ENCODE assay signal across 26 cellular contexts in the genomic region with DNA sequence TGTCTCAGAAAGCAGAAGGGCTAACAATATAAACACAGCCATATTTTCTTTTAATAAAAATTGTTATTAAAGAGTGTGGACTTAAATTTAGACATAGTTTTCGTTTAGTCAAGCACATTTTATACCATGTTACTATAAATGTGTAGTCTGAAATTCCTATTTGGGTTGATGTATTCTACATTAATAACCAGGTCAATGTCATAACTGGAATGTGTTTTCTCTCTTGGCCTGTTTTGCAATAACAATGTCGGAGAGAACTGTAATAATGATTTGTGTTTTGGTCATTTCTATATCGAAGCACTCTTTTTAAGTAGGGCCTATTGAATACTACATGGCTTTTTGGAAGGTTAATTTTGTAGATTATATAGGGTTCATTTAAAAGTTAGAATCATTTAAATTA. TPM values are rescaled to one million over a fixed set of nuclear protein-coding genes. Genes with fewer than 3 reads are reported as not detected.
A peak's percentile ranks its signal among the peaks of the same experiment; 100 is the strongest.
DNase-seq lines count a peak whose midpoint lies in the region; ATAC-seq, FAIRE-seq and TF ChIP-seq lines count a peak whose summit lies in the region.
"Had no signal": no experiment of that assay in that cellular context is flagged by ENCODE, and none has a peak within 500 bp of the region (broad histone marks: within the 10 kb centered on the region; RNA-seq: fewer than 3 reads in every experiment).

No MANE protein-coding gene starts in this region.

- H4K20me1 ChIP-seq in fibroblast of lung (ENCODE audit: control insufficient read depth, extremely low read depth, insufficient read depth, low read length), result no peaks in the 10 kb centered on the region

- H3K27me3 ChIP-seq in adrenal gland, result no peaks in the 10 kb centered on the region
- no peaks in the 10 kb centered on the region for H3K27me3 ChIP-seq in fibroblast of lung (ENCODE audit: control insufficient read depth, insufficient read depth, low read length)
- no peaks in the 10 kb centered on the region for H3K27me3 ChIP-seq in psoas muscle (ENCODE audit: insufficient read depth in 3 of 3, low read length in 2 of 3)
- H3K27me3 ChIP-seq: BLaER1 treated with 17β-estradiol and CSF1 and Interleukin-3, amounts not matched to agents 10 nM and 100 nM; breast epithelium; neural progenitor cell; spleen had no signal

- peaks cover 77% of the 10 kb centered on the region for H3K79me2 ChIP-seq in fibroblast of lung (ENCODE audit: control insufficient read depth, insufficient read depth, low read length)

- H3K4me1 ChIP-seq in adrenal gland (replicated peaks in 1 of 2) (peaks cover 46 to 71% of the 10 kb centered on the region in 2 donors), fibroblast of lung (ENCODE audit: control insufficient read depth, extremely low read depth, insufficient read depth, low read length) (peaks cover 2% of the 10 kb centered on the region), psoas muscle (peaks cover 33% of the 10 kb centered on the region)
- H3K4me1 ChIP-seq: breast epithelium had no signal

- peak overlapping the region; percentile 54 for H3K4me2 ChIP-seq in fibroblast of lung (ENCODE audit: extremely low read depth, insufficient read depth, low read length)
- H3K4me2 ChIP-seq: neural progenitor cell had no signal

- H3K9ac ChIP-seq in fibroblast of lung (ENCODE audit: insufficient read depth, low read length), result no peak overlapping the region
- H3K9ac ChIP-seq: BLaER1 treated with 17β-estradiol and CSF1 and Interleukin-3, amounts not matched to agents 10 nM and 100 nM; neural progenitor cell had no signal

- WGBS in adrenal gland, 4 donors, result 20 to 35% (median 25%) methylated on average over 3 of the region's 3 CpGs
- 20 to 31% (median 20%) methylated on average over 3 of the region's 3 CpGs for WGBS in psoas muscle, 3 donors

- H3K36me3 ChIP-seq in adrenal gland (replicated peaks in 1 of 2) (no peaks in the 10 kb centered on the region), fibroblast of lung (ENCODE audit: control insufficient read depth, insufficient read depth, low read length) (no peaks in the 10 kb centered on the region), psoas muscle (ENCODE audit: insufficient read depth in 1 of 2, low read depth in 1 of 2) (no peaks in the 10 kb centered on the region)
- H3K36me3 ChIP-seq: breast epithelium, neural progenitor cell, spleen had no signal

- no peak for TF ChIP-seq POLR2A in adrenal gland (IDR thresholded peaks at IDR 0.05)

- DNase-seq in GM03348 (ENCODE audit: low spot score) (peak; percentile 16), adrenal gland (no peak), fibroblast of lung (ENCODE audit: low read depth in 2 of 2) (no peak), psoas muscle (no peak), Kasumi-1 (lab: John Stamatoyannopoulos, UW) (no peak), NCI-H2171 (lab: John Stamatoyannopoulos, UW) (no peak), GDM1 (lab: John Stamatoyannopoulos, UW) (no peak), frontal cortex (ENCODE audit: low spot score in 2 of 2) (no peak)
- DNase-seq: activated CD4-positive, alpha-beta T cell treated with anti-CD3 and anti-CD28 coated beads for 36 hours; activated gamma-delta T cell treated with Interleukin-2 at 50 U/mL for 16 hours; activated T-cell treated with anti-CD3 and anti-CD28 coated beads, Interleukin-2, amount 50 U/mL, for 24 hours; foreskin fibroblast; H9; hypothalamus; mucosa of descending colon; NCI-H1105; NCI-H2029; NCI-H226; spleen; stimulated activated CD4-positive, alpha-beta T cell treated with anti-CD3 and anti-CD28 coated beads, Interleukin-2, amount 100 ng/mL, for 48 hours; stimulated activated naive B cell treated with anti-CD40 and anti-IgM and Interleukin-4, amounts not matched to agents 10 μg/mL and 1 μg/mL and 100 μg/mL, for 72 hours had no signal

- no peak for FAIRE-seq in frontal cortex (lab: Jason Lieb, UNC)
- FAIRE-seq: GM12891 had no signal

- H3K4me3 ChIP-seq in adrenal gland (peak overlapping the region in 1 of 4 donors; percentile 16), fibroblast of lung (replicated peaks in 1 of 4; ENCODE audit: control extremely low read depth in 1 of 4, insufficient read depth in 1 of 4, low read depth in 3 of 4, low read length in 4 of 4) (peak overlapping the region in 2 of 4 experiments; percentile 23 to 38), psoas muscle (peak overlapping the region; percentile 29)
- H3K4me3 ChIP-seq: BLaER1 treated with 17β-estradiol and CSF1 and Interleukin-3, amounts not matched to agents 10 nM and 100 nM; breast epithelium; mucosa of descending colon; neural progenitor cell; spleen had no signal

- intact Hi-C loops in adrenal gland (cut with DNase I), result loop anchor here in 1 of 2 donors (10.0 kb wide), 1 partner anchor 55 kb away; a partner anchor contains a TSS
- intact Hi-C loops in psoas muscle (cut with DNase I), result no loop called here

- H3K27ac ChIP-seq in adrenal gland, result peak overlapping the region in 3 of 5 donors; percentile 35 to 60 (median 40)
- no peak overlapping the region for H3K27ac ChIP-seq in fibroblast of lung (ENCODE audit: insufficient read depth, low read length)
- peak overlapping the region; percentile 53 for H3K27ac ChIP-seq in psoas muscle
- H3K27ac ChIP-seq: breast epithelium, HL-60, neural progenitor cell, spleen had no signal

- no peak overlapping the region for H2AFZ ChIP-seq in fibroblast of lung (ENCODE audit: low read length)
- H2AFZ ChIP-seq: neural progenitor cell had no signal

- no peaks in the 10 kb centered on the region for H3K9me3 ChIP-seq in adrenal gland (replicated peaks in 1 of 3)
- no peaks in the 10 kb centered on the region for H3K9me3 ChIP-seq in fibroblast of lung (ENCODE audit: control insufficient read depth, insufficient read depth, low read depth, low read length)
- H3K9me3 ChIP-seq in psoas muscle, result no peaks in the 10 kb centered on the region
- H3K9me3 ChIP-seq: breast epithelium, mucosa of descending colon, spleen had no signal

- TF ChIP-seq CTCF in adrenal gland (IDR thresholded peaks at IDR 0.05), result no peak
- no peak for TF ChIP-seq CTCF in fibroblast of lung (conservative IDR thresholded peaks at IDR 0.05 in 1 of 2, IDR thresholded peaks at IDR 0.05 in 1 of 2; ENCODE audit: low read depth in 1 of 2, low read length in 2 of 2)
- no peak for TF ChIP-seq CTCF in psoas muscle (IDR thresholded peaks at IDR 0.05)

- no peak for ATAC-seq in psoas muscle
- ATAC-seq: activated CD4-positive, alpha-beta T cell treated with anti-CD3 and anti-CD28 coated beads for 36 hours; mucosa of descending colon; stimulated activated naive B cell treated with anti-CD40 and anti-IgM and Interleukin-4, amounts not matched to agents 10 μg/mL and 1 μg/mL and 100 μg/mL, for 72 hours had no signal

RNA-seq across cellular contexts. Expression of a gene that starts 5.5 kb away (rescaled TPM):
- total RNA-seq in adrenal gland (10 to 100 TPM; 55.3 to 81.3 (median 69.8) TPM), fibroblast of lung (101 and 123 TPM in 2 replicates), psoas muscle (100 to 1,000 TPM; 175 to 210 (median 180) TPM), frontal cortex (48.9 TPM)
- polyA plus RNA-seq in adrenal gland (100 to 1,000 TPM in 1 of 3 donors, 10 to 100 TPM in 2; 27.4 to 102 (median 29.4) TPM), fibroblast of lung (83.5 and 130 TPM in 2 replicates), psoas muscle (100 to 1,000 TPM in 2 of 3 donors, 10 to 100 TPM in 1; 49.5 to 224 (median 136) TPM)
- 56.4 and 82.8 TPM in 2 replicates for polyA plus RNA-seq in fibroblast of lung (2012)
- 24.2 and 27.1 TPM in 2 replicates for polyA minus RNA-seq in fibroblast of lung (ENCODE audit: low replicate concordance)

RNA-seq across cellular contexts. Expression of a gene that starts 56.6 kb away (rescaled TPM):
- total RNA-seq in adrenal gland, result 100 to 1,000 TPM in 7 of 8 donors, 10 to 100 TPM in 1; 80.4 to 215 (median 114) TPM
- polyA plus RNA-seq in adrenal gland, result 100 to 1,000 TPM in 1 of 3 donors, 10 to 100 TPM in 2; 10.0 to 167 (median 22.6) TPM
- 140 and 143 TPM in 2 replicates for total RNA-seq in fibroblast of lung
- 124 and 143 TPM in 2 replicates for polyA plus RNA-seq in fibroblast of lung
- 85.9 and 98.8 TPM in 2 replicates for polyA plus RNA-seq in fibroblast of lung (2012)
- polyA minus RNA-seq in fibroblast of lung (ENCODE audit: low replicate concordance), result 10.6 and 12.2 TPM in 2 replicates
- total RNA-seq in psoas muscle, result 100 to 1,000 TPM; 126 to 219 (median 156) TPM
- polyA plus RNA-seq in psoas muscle, result 100 to 1,000 TPM in 1 of 3 donors, 10 to 100 TPM in 2; 34.8 to 145 (median 39.5) TPM
- total RNA-seq in frontal cortex, result 472 TPM
